Comparison of ENCODE assay signal across 29 cellular contexts in the genomic region with DNA sequence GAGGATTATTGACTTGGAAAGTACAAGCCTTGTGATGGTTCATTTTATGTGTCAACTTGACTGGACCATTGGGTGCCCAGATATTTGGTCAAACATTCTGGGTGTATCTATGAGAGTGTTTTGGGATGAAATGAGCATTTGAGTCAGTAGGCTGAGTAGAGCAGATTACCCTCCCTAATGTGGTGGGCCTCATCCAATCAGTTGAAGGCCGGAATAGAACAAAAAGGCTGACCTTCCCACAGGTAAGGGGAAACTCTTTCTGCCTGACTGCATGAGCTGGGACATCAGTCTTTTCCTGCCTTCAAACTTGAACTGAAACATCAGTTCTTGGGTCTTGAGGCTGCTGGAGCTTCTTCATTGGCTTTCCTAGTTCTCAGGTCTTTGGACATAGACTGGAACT.
"Had no signal": no experiment of that assay in that cellular context is flagged by ENCODE, and none has a peak within 500 bp of the region (broad histone marks: within the 10 kb centered on the region; RNA-seq: fewer than 3 reads in every experiment).

No MANE protein-coding gene starts in this region.

- H3K4me1 ChIP-seq: stomach, suprapubic skin, testis, thyroid gland, tibial artery, tibial nerve, transverse colon, upper lobe of left lung, upper lobe of right lung, uterus, vagina had no signal

- H3K27ac ChIP-seq: stomach, suprapubic skin, testis, thoracic aorta, thyroid gland, tibial artery, tibial nerve, transverse colon, upper lobe of left lung, upper lobe of right lung, uterus, vagina had no signal

- FAIRE-seq: urothelium cell line had no signal

- H3K27ac Mint-ChIP-seq: stimulated activated effector memory CD8-positive, alpha-beta T cell treated with anti-CD3 and anti-CD28 coated beads, Interleukin-12 subunit alpha, Interleukin-12 subunit beta, amount 100 ng/mL, for 72 hours; stimulated activated memory B cell treated with anti-CD40 and anti-IgM and Interleukin-4, amounts not matched to agents 10 μg/mL and 1 μg/mL and 100 μg/mL, for 72 hours; stimulated activated naive B cell treated with anti-CD40 and anti-IgM and Interleukin-4, amounts not matched to agents 10 μg/mL and 1 μg/mL and 100 μg/mL, for 72 hours; stimulated activated naive CD8-positive, alpha-beta T cell treated with anti-CD3 and anti-CD28 coated beads, Interleukin-15, amount 100 ng/mL, for 72 hours; stimulated activated naive CD8-positive, alpha-beta T cell treated with anti-CD3 and anti-CD28 coated beads, Interleukin-15, Interleukin-2, amounts not matched to agents 100 ng/mL and 50 ng/mL, for 24 hours; type B pancreatic cell had no signal

- H3K27me3 ChIP-seq: suprapubic skin, testis, thyroid gland, tibial nerve, transverse colon, upper lobe of left lung, upper lobe of right lung, uterus, vagina had no signal

- H3K4me1 Mint-ChIP-seq: stimulated activated effector memory CD8-positive, alpha-beta T cell treated with anti-CD3 and anti-CD28 coated beads, Interleukin-12 subunit alpha, Interleukin-12 subunit beta, amount 100 ng/mL, for 72 hours; stimulated activated memory B cell treated with anti-CD40 and anti-IgM and Interleukin-4, amounts not matched to agents 10 μg/mL and 1 μg/mL and 100 μg/mL, for 72 hours; stimulated activated naive B cell treated with anti-CD40 and anti-IgM and Interleukin-4, amounts not matched to agents 10 μg/mL and 1 μg/mL and 100 μg/mL, for 72 hours; stimulated activated naive CD8-positive, alpha-beta T cell treated with anti-CD3 and anti-CD28 coated beads, Interleukin-15, amount 100 ng/mL, for 72 hours had no signal

- H3K36me3 Mint-ChIP-seq: stimulated activated effector memory CD8-positive, alpha-beta T cell treated with anti-CD3 and anti-CD28 coated beads, Interleukin-12 subunit alpha, Interleukin-12 subunit beta, amount 100 ng/mL, for 72 hours; stimulated activated memory B cell treated with anti-CD40 and anti-IgM and Interleukin-4, amounts not matched to agents 10 μg/mL and 1 μg/mL and 100 μg/mL, for 72 hours; stimulated activated naive B cell treated with anti-CD40 and anti-IgM and Interleukin-4, amounts not matched to agents 10 μg/mL and 1 μg/mL and 100 μg/mL, for 72 hours had no signal

- ATAC-seq: stimulated activated effector memory CD8-positive, alpha-beta T cell treated with anti-CD3 and anti-CD28 coated beads, Interleukin-12 subunit alpha, Interleukin-12 subunit beta, amount 100 ng/mL, for 72 hours; stimulated activated memory B cell treated with anti-CD40 and anti-IgM and Interleukin-4, amounts not matched to agents 10 μg/mL and 1 μg/mL and 100 μg/mL, for 72 hours; stimulated activated naive B cell treated with anti-CD40 and anti-IgM and Interleukin-4, amounts not matched to agents 10 μg/mL and 1 μg/mL and 100 μg/mL, for 72 hours; stimulated activated naive CD8-positive, alpha-beta T cell treated with anti-CD3 and anti-CD28 coated beads, Interleukin-15, amount 100 ng/mL, for 72 hours; stimulated activated naive CD8-positive, alpha-beta T cell treated with anti-CD3 and anti-CD28 coated beads, Interleukin-15, Interleukin-2, amounts not matched to agents 100 U/mL and 50 U/mL, for 24 hours; upper lobe of right lung had no signal

- DNase-seq: stimulated activated CD4-positive, alpha-beta T cell treated with anti-CD3 and anti-CD28 coated beads, Interleukin-2, amount 100 ng/mL, for 48 hours; stimulated activated CD4-positive, alpha-beta T cell treated with anti-CD3 and anti-CD28 coated beads, Interleukin-4, amount 100 ng/mL, for 1 hour; stimulated activated CD4-positive, alpha-beta T cell treated with anti-CD3 and anti-CD28 coated beads, Interleukin-4, amount 100 ng/mL, for 24 hours; stimulated activated CD4-positive, alpha-beta T cell treated with anti-CD3 and anti-CD28 coated beads, Interleukin-4, amount 100 ng/mL, for 4 hours; stimulated activated CD8-positive, alpha-beta memory T cell treated with anti-CD3 and anti-CD28 coated beads, Interleukin-4, amount 100 ng/mL, for 48 hours; stimulated activated naive B cell treated with anti-CD40 and anti-IgM and Interleukin-4, amounts not matched to agents 10 μg/mL and 1 μg/mL and 100 μg/mL, for 72 hours; stimulated activated naive CD4-positive, alpha-beta T cell; stimulated activated naive CD4-positive, alpha-beta T cell treated with Interleukin-2 at 50 U/mL for 16 hours; stimulated activated naive CD8-positive, alpha-beta T cell treated with anti-CD3 and anti-CD28 coated beads, Interleukin-15, amount 100 ng/mL, for 72 hours; stimulated activated naive CD8-positive, alpha-beta T cell treated with anti-CD3 and anti-CD28 coated beads, Interleukin-15, Interleukin-2, amounts not matched to agents 100 U/mL and 50 U/mL, for 24 hours; stomach; substantia nigra; testis; thyroid gland; tibial artery; transverse colon; trophoblast cell; upper lobe of left lung; upper lobe of right lung; uterus had no signal

- H3K4me3 Mint-ChIP-seq: stimulated activated effector memory CD8-positive, alpha-beta T cell treated with anti-CD3 and anti-CD28 coated beads, Interleukin-12 subunit alpha, Interleukin-12 subunit beta, amount 100 ng/mL, for 72 hours; stimulated activated memory B cell treated with anti-CD40 and anti-IgM and Interleukin-4, amounts not matched to agents 10 μg/mL and 1 μg/mL and 100 μg/mL, for 72 hours; stimulated activated naive B cell treated with anti-CD40 and anti-IgM and Interleukin-4, amounts not matched to agents 10 μg/mL and 1 μg/mL and 100 μg/mL, for 72 hours; stimulated activated naive CD8-positive, alpha-beta T cell treated with anti-CD3 and anti-CD28 coated beads, Interleukin-15, amount 100 ng/mL, for 72 hours; stimulated activated naive CD8-positive, alpha-beta T cell treated with anti-CD3 and anti-CD28 coated beads, Interleukin-15, Interleukin-2, amounts not matched to agents 100 ng/mL and 50 ng/mL, for 24 hours; type B pancreatic cell had no signal

- H3K36me3 ChIP-seq: stomach, suprapubic skin, thoracic aorta, thyroid gland, tibial artery, tibial nerve, transverse colon, upper lobe of right lung, uterus, vagina had no signal

- H3K4me3 ChIP-seq: stomach, suprapubic skin, testis, thoracic aorta, thyroid gland, tibial artery, tibial nerve, transverse colon, upper lobe of left lung, upper lobe of right lung, uterus, vagina had no signal

- H3K9me3 ChIP-seq: suprapubic skin, testis, thoracic aorta, thyroid gland, tibial artery, transverse colon, upper lobe of left lung, upper lobe of right lung, uterus, vagina had no signal
